Comparison of ENCODE assay signal across 8 cellular contexts in genomic region chr3:126083511-126083912, GRCh38. TPM values are rescaled to one million over a fixed set of nuclear protein-coding genes. Genes with fewer than 3 reads are reported as not detected.
DNase-seq lines count a peak whose midpoint lies in the region; ATAC-seq and TF ChIP-seq lines count a peak whose summit lies in the region.

No MANE protein-coding gene starts in this region.

- no peaks in the 10 kb centered on the region for H3K27me3 ChIP-seq in aorta (ENCODE audit: control insufficient read depth in 1 of 2, insufficient read depth in 2 of 2, low read length in 1 of 2)

- intact Hi-C loops in aorta (cut with DNase I) = no loop called here

- peak overlapping the region; percentile 83 for H3K4me3 Mint-ChIP-seq in activated T-cell treated with anti-CD3 and anti-CD28 coated beads, Interleukin-2, amount 50 U/mL, for 24 hours
- H3K4me3 Mint-ChIP-seq in neural crest cell = peak overlapping the region; percentile 92

- TF ChIP-seq CTCF in neural crest cell (conservative IDR thresholded peaks at IDR 0.05) = no peak

- peaks cover 24% of the 10 kb centered on the region for H3K4me1 Mint-ChIP-seq in activated T-cell treated with anti-CD3 and anti-CD28 coated beads, Interleukin-2, amount 50 U/mL, for 24 hours (ENCODE audit: low read depth)
- H3K4me1 Mint-ChIP-seq in neural crest cell = peaks cover 24% of the 10 kb centered on the region

- no peaks in the 10 kb centered on the region for H3K9me3 ChIP-seq in aorta (ENCODE audit: control insufficient read depth, low read length)

- H3K27ac ChIP-seq in aorta (ENCODE audit: low read depth in 1 of 2, low read length in 2 of 2) = peak overlapping the region in 1 of 2 donors; percentile 59

- no peaks in the 10 kb centered on the region for H3K36me3 ChIP-seq in aorta (ENCODE audit: control insufficient read depth in 1 of 2, insufficient read depth in 2 of 2, low read length in 1 of 2)

- H3K27ac Mint-ChIP-seq in activated T-cell treated with anti-CD3 and anti-CD28 coated beads, Interleukin-2, amount 50 U/mL, for 24 hours = peak overlapping the region; percentile 92
- peak overlapping the region; percentile 57 for H3K27ac Mint-ChIP-seq in neural crest cell (ENCODE audit: unreplicated experiment)

- peak in 2 of 3 donors; percentile 23 to 28 for DNase-seq in stimulated activated CD4-positive, alpha-beta T cell treated with anti-CD3 and anti-CD28 coated beads, Interleukin-12 subunit alpha, Interleukin-12 subunit beta, amount 100 ng/mL, for 48 hours (ENCODE audit: low read depth in 2 of 3, low spot score in 1 of 3)
- no peak for DNase-seq in stimulated activated CD4-positive, alpha-beta T cell treated with anti-CD3 and anti-CD28 coated beads, Interleukin-12 subunit alpha, Interleukin-12 subunit beta, amount 100 ng/mL, for 4 hours
- DNase-seq in NCI-H1417 treated with DMSO at 0.1 percent for 48 hours (lab: John Stamatoyannopoulos, UW) = peak; percentile 3
- no peak for DNase-seq in activated T-cell treated with anti-CD3 and anti-CD28 coated beads, Interleukin-2, amount 50 U/mL, for 24 hours
- DNase-seq in fibroblast of peridontal ligament (ENCODE audit: extremely low read depth) = peak; percentile 14
- peak; percentile 36 for DNase-seq in neural crest cell (ENCODE audit: low read depth, low spot score)
- peak in 1 of 2 donors; percentile 83 for DNase-seq in aorta

- H3K4me1 ChIP-seq in aorta (ENCODE audit: control insufficient read depth in 1 of 2, insufficient read depth in 2 of 2, low read length in 2 of 2) = no peaks in the 10 kb centered on the region

- H3K27me3 Mint-ChIP-seq in activated T-cell treated with anti-CD3 and anti-CD28 coated beads, Interleukin-2, amount 50 U/mL, for 24 hours = no peaks in the 10 kb centered on the region
- no peaks in the 10 kb centered on the region for H3K27me3 Mint-ChIP-seq in neural crest cell (ENCODE audit: low read depth)

- WGBS in aorta, 2 donors = 0% methylated on average over 16 to 30 of the region's 30 CpGs

- H3K4me3 ChIP-seq in aorta (ENCODE audit: low read length in 2 of 2) = peak overlapping the region; percentile 71 to 99

- H3K36me3 Mint-ChIP-seq in activated T-cell treated with anti-CD3 and anti-CD28 coated beads, Interleukin-2, amount 50 U/mL, for 24 hours (ENCODE audit: low read depth) = peaks cover 14% of the 10 kb centered on the region
- H3K36me3 Mint-ChIP-seq in neural crest cell (ENCODE audit: low read depth) = peaks cover 19% of the 10 kb centered on the region

- ATAC-seq in HG02763 (IDR thresholded peaks at IDR 0.05; ENCODE audit: unreplicated experiment) (peak; percentile 44), aorta (ENCODE audit: low FRiP score) (peak; percentile 65)

- peaks cover 2% of the 10 kb centered on the region for H3K9me3 Mint-ChIP-seq in activated T-cell treated with anti-CD3 and anti-CD28 coated beads, Interleukin-2, amount 50 U/mL, for 24 hours
- peaks cover 11% of the 10 kb centered on the region for H3K9me3 Mint-ChIP-seq in neural crest cell

RNA-seq across cellular contexts. Expression of gene SLC41A3, which starts 0.4 kb away (rescaled TPM):
- total RNA-seq in neural crest cell (58.1 and 58.8 TPM in 2 replicates), aorta (10 to 100 TPM; 62.1 to 71.4 TPM)
- 10 to 100 TPM; 32.6 to 71.4 TPM for polyA plus RNA-seq in aorta

Comparison
In these comparisons a context has a peak if more than half of its experiments do, and no peak if none do; other contexts are left out.
1. DNase-seq: peak in stimulated activated CD4-positive, alpha-beta T cell treated with anti-CD3 and anti-CD28 coated beads, Interleukin-12 subunit alpha, Interleukin-12 subunit beta, amount 100 ng/mL, for 48 hours (2 of 3), NCI-H1417 treated with DMSO at 0.1 percent for 48 hours (single experiment), fibroblast of peridontal ligament (single experiment) and neural crest cell (single experiment); none in stimulated activated CD4-positive, alpha-beta T cell treated with anti-CD3 and anti-CD28 coated beads, Interleukin-12 subunit alpha, Interleukin-12 subunit beta, amount 100 ng/mL, for 4 hours (single experiment) and activated T-cell treated with anti-CD3 and anti-CD28 coated beads, Interleukin-2, amount 50 U/mL, for 24 hours (single experiment).